Comparison of ENCODE assay signal across 13 cellular contexts in the genomic region with DNA sequence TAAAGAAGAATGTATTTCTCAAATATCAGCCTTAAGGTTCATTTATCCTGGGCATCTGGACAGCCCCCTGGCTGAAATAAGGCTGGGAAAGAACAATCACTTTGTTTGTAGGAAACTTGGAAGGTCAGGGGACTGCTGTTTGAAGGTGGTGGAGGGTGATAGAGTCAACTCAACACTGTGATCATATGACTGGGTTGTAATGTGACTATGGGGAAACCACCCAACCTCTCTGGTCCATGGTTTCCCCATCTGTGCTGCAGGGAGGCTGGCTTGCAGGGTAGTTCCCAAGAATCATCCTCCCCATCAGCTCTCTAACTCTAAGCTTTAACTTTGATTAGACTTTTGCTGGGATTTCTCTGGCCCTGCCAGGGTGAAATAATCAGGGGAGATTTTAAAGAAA. TPM values are rescaled to one million over a fixed set of nuclear protein-coding genes. Genes with fewer than 3 reads are reported as not detected.
DNase-seq lines count a peak whose midpoint lies in the region; ATAC-seq, FAIRE-seq and TF ChIP-seq lines count a peak whose summit lies in the region.
"Had no signal": no experiment of that assay in that cellular context is flagged by ENCODE, and none has a peak within 500 bp of the region (broad histone marks: within the 10 kb centered on the region; RNA-seq: fewer than 3 reads in every experiment).

No MANE protein-coding gene starts in this region.

- H2AK5ac ChIP-seq in IMR-90 (ENCODE audit: low read depth, low read length) = peak overlapping the region; percentile 84; the same call in 1 of the 2 replicates

- peak overlapping the region; percentile 78; the same call in 1 of the 2 replicates for H3K23ac ChIP-seq in IMR-90 (ENCODE audit: low read depth, low read length)

- peaks cover 21% of the 10 kb centered on the region for H3K9me1 ChIP-seq in IMR-90 (ENCODE audit: insufficient read depth, low read length)

- no TSS peak for BruUV-seq in IMR-90 (replicated peaks; lab: Mats Ljungman, UMichigan)

- no peak for DNase-seq in HFFc6
- no peak for DNase-seq in IMR-90
- no peak for DNase-seq in osteoblast (ENCODE audit: insufficient read length, low spot score, missing footprints)
- no peak for DNase-seq in colonic mucosa
- DNase-seq in Kasumi-1 (lab: John Stamatoyannopoulos, UW) = no peak
- DNase-seq in GM19239 (ENCODE audit: insufficient read length, low spot score) = no peak
- DNase-seq: activated CD8-positive, alpha-beta memory T cell treated with anti-CD3 and anti-CD28 coated beads, Interleukin-2, amount 50 U/mL, for 4 hours; CD8-positive, alpha-beta T cell; left ventricle myocardium superior; nephron progenitor cell had no signal

- peak overlapping the region; percentile 64; the same call in 1 of the 2 replicates for H4K5ac ChIP-seq in IMR-90 (ENCODE audit: low read depth, low read length)

- H2AK9ac ChIP-seq in IMR-90 (replicated peaks; ENCODE audit: low read depth, low read length, poor library complexity) = peak overlapping the region; percentile 58

- peak overlapping the region; percentile 74 for H3K18ac ChIP-seq in IMR-90 (ENCODE audit: low read depth, low read length)

- no peak for TF ChIP-seq POLR2A in IMR-90 (IDR thresholded peaks at IDR 0.05; ENCODE audit: low read depth, low read length)

- peaks cover 97% of the 10 kb centered on the region for H3K4me1 Mint-ChIP-seq in HFFc6 (ENCODE audit: low read depth)

- peak overlapping the region; percentile 96 for H3K27ac Mint-ChIP-seq in HFFc6
- H3K27ac Mint-ChIP-seq: CD8-positive, alpha-beta T cell; nephron progenitor cell; WTC11 had no signal

- H3K4me3 ChIP-seq in IMR-90 (ENCODE audit: insufficient read depth, low read depth, low read length) (no peak overlapping the region), osteoblast (ENCODE audit: insufficient read depth, low read length) (no peak overlapping the region), colonic mucosa (no peak overlapping the region)
- H3K4me3 ChIP-seq: esophagus muscularis mucosa had no signal

- ATAC-seq in GM18909 (IDR thresholded peaks at IDR 0.05; ENCODE audit: poor library complexity, unreplicated experiment) (peak; percentile 61), IMR-90 (ENCODE audit: low read depth) (no peak; the same call in 1 of the 2 replicates)
- ATAC-seq: CD8-positive, alpha-beta T cell had no signal

- H2BK5ac ChIP-seq in IMR-90 (ENCODE audit: low read depth, low read length, poor library complexity, severe bottlenecking) = peak overlapping the region; percentile 78

- peak overlapping the region; percentile 28; the same call in 1 of the 2 replicates for H3K27ac ChIP-seq in IMR-90 (ENCODE audit: insufficient read depth, low read length)
- peak overlapping the region; percentile 50 for H3K27ac ChIP-seq in osteoblast (ENCODE audit: low read depth, low read length)
- no peak overlapping the region for H3K27ac ChIP-seq in colonic mucosa
- H3K27ac ChIP-seq: esophagus muscularis mucosa had no signal

- H3K9ac ChIP-seq in IMR-90 (ENCODE audit: low read depth, low read length) = no peak overlapping the region
- H3K9ac ChIP-seq in colonic mucosa (ENCODE audit: low read depth in 2 of 2, low read length in 2 of 2) = no peak overlapping the region

- peak overlapping the region; percentile 90 for H2BK20ac ChIP-seq in IMR-90 (ENCODE audit: low read depth, low read length)

- H3K4ac ChIP-seq in IMR-90 (ENCODE audit: low read depth, low read length) = peak overlapping the region; percentile 92

- H2BK15ac ChIP-seq in IMR-90 (ENCODE audit: low read depth, low read length) = peak overlapping the region; percentile 96

- no peak overlapping the region for H3K56ac ChIP-seq in IMR-90 (ENCODE audit: extremely low read depth, insufficient read depth, low read length)

- H3K36me3 ChIP-seq in IMR-90 (ENCODE audit: control insufficient read depth, insufficient read depth, low read length) = no peaks in the 10 kb centered on the region
- no peaks in the 10 kb centered on the region for H3K36me3 ChIP-seq in osteoblast (ENCODE audit: insufficient read depth, low read length)
- H3K36me3 ChIP-seq in colonic mucosa = no peaks in the 10 kb centered on the region
- H3K36me3 ChIP-seq: esophagus muscularis mucosa had no signal

- H3K4me1 ChIP-seq in IMR-90 (ENCODE audit: control insufficient read depth, insufficient read depth, low read length) (peaks cover 11% of the 10 kb centered on the region), osteoblast (ENCODE audit: insufficient read depth, low read length) (peaks cover 12% of the 10 kb centered on the region), colonic mucosa (no peaks in the 10 kb centered on the region)

- H3K79me1 ChIP-seq in IMR-90 (ENCODE audit: low read depth in 1 of 2, low read length in 2 of 2) = peaks cover 37 to 73% of the 10 kb centered on the region in 2 experiments

- H4K20me1 ChIP-seq in IMR-90 (ENCODE audit: insufficient read depth, low read length) (no peaks in the 10 kb centered on the region), osteoblast (ENCODE audit: insufficient read depth, low read length) (no peaks in the 10 kb centered on the region)

- in situ Hi-C loops in IMR-90 (cut with MboI; ENCODE audit: low sequenced_read_pairs) = no loop called here

- H4K8ac ChIP-seq in IMR-90 (ENCODE audit: low read depth in 2 of 2, low read length in 2 of 2) = peak overlapping the region; percentile 88 to 89

- no peak for TF ChIP-seq CTCF in HFFc6 (IDR thresholded peaks at IDR 0.05)
- TF ChIP-seq CTCF in IMR-90 (conservative IDR thresholded peaks at IDR 0.05; ENCODE audit: low read depth, low read length) = no peak
- TF ChIP-seq CTCF in osteoblast (IDR thresholded peaks at IDR 0.05; ENCODE audit: extremely low read depth, low read depth, low read length) = no peak
- no peak for TF ChIP-seq CTCF in colonic mucosa (IDR thresholded peaks at IDR 0.05)

- peak overlapping the region; percentile 97 for H2BK120ac ChIP-seq in IMR-90 (ENCODE audit: low read depth, low read length)

- POLR2A ChIA-PET in IMR-90 (lab: Charles Lee; ENCODE audit: unreplicated experiment) = interaction anchor here (1.5 kb wide), 1 partner anchor 24 kb away, joined by 4 read pairs; no protein-coding TSS in a partner anchor

- H3K4me3 Mint-ChIP-seq in HFFc6 = peak overlapping the region; percentile 80
- H3K4me3 Mint-ChIP-seq: CD8-positive, alpha-beta T cell; nephron progenitor cell; WTC11 had no signal

- no peaks in the 10 kb centered on the region for H3K9me3 ChIP-seq in IMR-90 (ENCODE audit: control insufficient read depth, insufficient read depth, low read length)
- H3K9me3 ChIP-seq in osteoblast (ENCODE audit: low read depth, low read length) = no peaks in the 10 kb centered on the region
- no peaks in the 10 kb centered on the region for H3K9me3 ChIP-seq in colonic mucosa
- H3K9me3 ChIP-seq: esophagus muscularis mucosa had no signal

- peaks cover 2% of the 10 kb centered on the region for H3K27me3 Mint-ChIP-seq in HFFc6 (ENCODE audit: insufficient read depth)

- TF ChIP-seq RAD21 in IMR-90 (IDR thresholded peaks at IDR 0.05; ENCODE audit: low read length) = no peak

- H3K27me3 ChIP-seq in IMR-90 (ENCODE audit: control insufficient read depth, insufficient read depth, low read length) (no peaks in the 10 kb centered on the region), osteoblast (ENCODE audit: insufficient read depth, low read length) (no peaks in the 10 kb centered on the region), colonic mucosa (no peaks in the 10 kb centered on the region)

- dilution Hi-C loops in IMR-90 (cut with HindIII; ENCODE audit: low sequenced_read_pairs, unreplicated experiment) = no loop called here

- no peak for FAIRE-seq in GM19239 (lab: Jason Lieb, UNC)

- peak overlapping the region; percentile 82 for H4K91ac ChIP-seq in IMR-90 (ENCODE audit: insufficient read depth, low read depth, low read length)

- peaks cover 72% of the 10 kb centered on the region for H3K36me3 Mint-ChIP-seq in HFFc6 (ENCODE audit: low read depth)
- H3K36me3 Mint-ChIP-seq: WTC11 had no signal

- H3K9me3 Mint-ChIP-seq in HFFc6 = no peaks in the 10 kb centered on the region
- H3K9me3 Mint-ChIP-seq: CD8-positive, alpha-beta T cell; nephron progenitor cell; WTC11 had no signal

- H3K4me2 ChIP-seq in IMR-90 (ENCODE audit: low read depth, low read length) (no peak overlapping the region), osteoblast (ENCODE audit: insufficient read depth, low read length) (no peak overlapping the region)

- peak overlapping the region; percentile 71 for H3K14ac ChIP-seq in IMR-90 (replicated peaks; ENCODE audit: low read depth, low read length)

- H2AFZ ChIP-seq in IMR-90 (replicated peaks; ENCODE audit: low read length, poor library complexity) (no peak overlapping the region), osteoblast (ENCODE audit: low read length) (no peak overlapping the region)

- CTCF ChIA-PET in IMR-90 (lab: Yijun Ruan, JAX) = interaction anchor here (1.1 to 2.6 kb wide), 2 partner anchors 10 to 12 kb away, joined by 3 to 24 read pairs; a partner anchor contains a TSS

- H3K79me2 ChIP-seq in osteoblast (ENCODE audit: insufficient read depth, low read length) = peaks cover 38% of the 10 kb centered on the region

- intact Hi-C loops in IMR-90 (cut with micrococcal nuclease) = no loop called here
- intact Hi-C loops in colonic mucosa (cut with DNase I) = no loop called here

TF ChIP-seq in IMR-90, 13 proteins besides CTCF, POLR2A, EP300 and RAD21 (continues in another document):
- TF ChIP-seq, protein P1, sequence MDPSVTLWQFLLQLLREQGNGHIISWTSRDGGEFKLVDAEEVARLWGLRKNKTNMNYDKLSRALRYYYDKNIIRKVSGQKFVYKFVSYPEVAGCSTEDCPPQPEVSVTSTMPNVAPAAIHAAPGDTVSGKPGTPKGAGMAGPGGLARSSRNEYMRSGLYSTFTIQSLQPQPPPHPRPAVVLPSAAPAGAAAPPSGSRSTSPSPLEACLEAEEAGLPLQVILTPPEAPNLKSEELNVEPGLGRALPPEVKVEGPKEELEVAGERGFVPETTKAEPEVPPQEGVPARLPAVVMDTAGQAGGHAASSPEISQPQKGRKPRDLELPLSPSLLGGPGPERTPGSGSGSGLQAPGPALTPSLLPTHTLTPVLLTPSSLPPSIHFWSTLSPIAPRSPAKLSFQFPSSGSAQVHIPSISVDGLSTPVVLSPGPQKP (IDR thresholded peaks at IDR 0.05; ENCODE audit: borderline replicate concordance, low read depth, low read length) = no peak
- TF ChIP-seq SMC3 (IDR thresholded peaks at IDR 0.05; ENCODE audit: low read depth, low read length) (no peak), NFE2L2 (IDR thresholded peaks at IDR 0.05; ENCODE audit: low read depth, low read length) (no peak), CHD1 (IDR thresholded peaks at IDR 0.05; ENCODE audit: low read depth, low read length) (no peak), MAFK (IDR thresholded peaks at IDR 0.05; ENCODE audit: low read depth, low read length) (no peak), RCOR1 (IDR thresholded peaks at IDR 0.05; ENCODE audit: insufficient replicate concordance, low read length) (no peak)

RNA-seq across cellular contexts. Expression of a gene that starts 10.0 kb away (rescaled TPM):
- total RNA-seq in HFFc6 (2021; fragmentation: NEBNext Ultra II Directional; extraction: Animal tissue kit (Norgen Biotek cat#: 25700)) = 10 to 100 TPM; 13.7 to 17.4 (median 16.0) TPM
- total RNA-seq in IMR-90 (2012; rRNA removed) (33.5 and 43.6 TPM in 2 replicates), osteoblast (2.2 and 3.5 TPM in 2 replicates), colonic mucosa (not detected)
- polyA plus RNA-seq in IMR-90 (2012; rRNA removed) = 9.1 TPM in 2 replicates
- polyA plus RNA-seq in IMR-90 (2012; cell fraction: cytosol; rRNA removed) = 2.8 TPM in 2 replicates
- polyA plus RNA-seq in IMR-90 (2012; cell fraction: nucleus; rRNA removed; ENCODE audit: low replicate concordance) = 3.5 and 8.2 TPM in 2 replicates
- total RNA-seq: CD8-positive, alpha-beta T cell; esophagus muscularis mucosa; WTC11 had no signal
